Comparison of ENCODE assay signal across 12 cellular contexts in the genomic region with DNA sequence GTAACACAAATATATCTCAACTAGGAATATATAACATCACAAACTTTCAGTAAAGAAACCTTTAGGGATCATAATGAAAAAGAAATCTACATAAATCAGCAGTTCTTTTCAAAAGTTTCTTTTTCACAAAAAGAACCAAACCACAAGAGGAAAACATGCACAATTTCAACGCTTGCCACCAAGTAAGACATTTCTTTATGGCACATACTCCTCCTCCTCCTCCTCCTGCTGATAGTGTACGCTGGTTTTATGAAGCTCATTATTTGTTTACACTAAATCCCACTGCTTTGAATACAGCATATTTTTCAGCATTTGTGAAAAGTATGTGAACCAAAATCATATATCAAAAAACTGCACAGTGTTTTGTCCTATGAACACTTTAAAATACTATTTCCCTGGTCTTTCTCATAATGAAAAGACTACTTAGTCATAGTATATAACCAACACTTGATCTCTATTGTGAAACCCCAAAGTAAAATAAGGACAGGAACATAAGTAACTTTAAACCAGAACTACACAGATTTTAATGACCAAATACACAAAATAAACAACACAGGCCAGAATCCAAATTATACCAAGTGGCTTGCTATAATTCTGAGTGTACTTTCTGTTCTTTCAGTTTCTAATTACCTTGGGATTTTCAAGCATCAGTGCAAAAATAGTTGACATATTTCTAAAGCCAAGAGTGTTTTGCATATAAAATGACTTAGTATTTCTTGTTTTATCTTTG.
DNase-seq lines count a peak whose midpoint lies in the region; ATAC-seq and TF ChIP-seq lines count a peak whose summit lies in the region.
"Had no signal": no experiment of that assay in that cellular context is flagged by ENCODE, and none has a peak within 500 bp of the region (broad histone marks: within the 10 kb centered on the region; RNA-seq: fewer than 3 reads in every experiment).

No MANE protein-coding gene starts in this region.

- no peak for ATAC-seq in central memory CD8-positive, alpha-beta T cell (replicated peaks; ENCODE audit: extremely low read depth, poor library complexity, severe bottlenecking)
- ATAC-seq in HG03460 (IDR thresholded peaks at IDR 0.05; ENCODE audit: unreplicated experiment) (no peak), GM19467 (IDR thresholded peaks at IDR 0.05; ENCODE audit: unreplicated experiment) (no peak)
- ATAC-seq: pancreas had no signal

- peak overlapping the region; percentile 8 for H3K4me3 Mint-ChIP-seq in central memory CD8-positive, alpha-beta T cell

- DNase-seq in GM10266 (ENCODE audit: extremely low spot score) (peak; percentile 23), renal cortical epithelial cell (ENCODE audit: low read depth) (peak; percentile 77), KBM-7 (no peak)
- no peak for DNase-seq in central memory CD8-positive, alpha-beta T cell (ENCODE audit: low spot score in 2 of 2)
- DNase-seq: DMS53, pancreas, T-helper 9 cell, uterus had no signal

- TF ChIP-seq CTCF in GM10266 (IDR thresholded peaks at IDR 0.05; ENCODE audit: control insufficient read depth, insufficient read depth, low read depth, missing control alignments): no peak

- H3K27ac ChIP-seq in KOPT-K1 (ENCODE audit: low read depth, low read length, poor library complexity, severe bottlenecking): peak overlapping the region; percentile 21
- H3K27ac ChIP-seq: pancreas had no signal

- H3K9me3 ChIP-seq in KOPT-K1 (ENCODE audit: insufficient read depth, low read length, poor library complexity, severe bottlenecking): no peaks in the 10 kb centered on the region
- H3K9me3 ChIP-seq: HAP-1, pancreas, uterus had no signal

- peaks cover 25% of the 10 kb centered on the region for H3K4me1 Mint-ChIP-seq in central memory CD8-positive, alpha-beta T cell

- peaks cover 6% of the 10 kb centered on the region for H3K36me3 Mint-ChIP-seq in central memory CD8-positive, alpha-beta T cell (ENCODE audit: insufficient read depth)

- no peaks in the 10 kb centered on the region for H3K27me3 Mint-ChIP-seq in central memory CD8-positive, alpha-beta T cell

- in situ Hi-C loops in KBM-7 (cut with MboI; ENCODE audit: low pct_unique_long_range_greater_than_20kb, low sequenced_read_pairs): no loop called here

- peak overlapping the region; percentile 66 for H3K27ac Mint-ChIP-seq in central memory CD8-positive, alpha-beta T cell (ENCODE audit: low read depth)

- H3K9me3 Mint-ChIP-seq in central memory CD8-positive, alpha-beta T cell: no peaks in the 10 kb centered on the region

- no peaks in the 10 kb centered on the region for H3K36me3 ChIP-seq in KOPT-K1 (ENCODE audit: insufficient read depth, low read length)
- H3K36me3 ChIP-seq: HAP-1, pancreas, uterus had no signal

Comparison
In these comparisons a context has a peak if more than half of its experiments do, and no peak if none do; other contexts are left out.
1. DNase-seq: peak in GM10266 (single experiment) and renal cortical epithelial cell (single experiment); none in central memory CD8-positive, alpha-beta T cell (0 of 2) and KBM-7 (single experiment).